ENCODE assay signal across 8 cellular contexts in the genomic region with DNA sequence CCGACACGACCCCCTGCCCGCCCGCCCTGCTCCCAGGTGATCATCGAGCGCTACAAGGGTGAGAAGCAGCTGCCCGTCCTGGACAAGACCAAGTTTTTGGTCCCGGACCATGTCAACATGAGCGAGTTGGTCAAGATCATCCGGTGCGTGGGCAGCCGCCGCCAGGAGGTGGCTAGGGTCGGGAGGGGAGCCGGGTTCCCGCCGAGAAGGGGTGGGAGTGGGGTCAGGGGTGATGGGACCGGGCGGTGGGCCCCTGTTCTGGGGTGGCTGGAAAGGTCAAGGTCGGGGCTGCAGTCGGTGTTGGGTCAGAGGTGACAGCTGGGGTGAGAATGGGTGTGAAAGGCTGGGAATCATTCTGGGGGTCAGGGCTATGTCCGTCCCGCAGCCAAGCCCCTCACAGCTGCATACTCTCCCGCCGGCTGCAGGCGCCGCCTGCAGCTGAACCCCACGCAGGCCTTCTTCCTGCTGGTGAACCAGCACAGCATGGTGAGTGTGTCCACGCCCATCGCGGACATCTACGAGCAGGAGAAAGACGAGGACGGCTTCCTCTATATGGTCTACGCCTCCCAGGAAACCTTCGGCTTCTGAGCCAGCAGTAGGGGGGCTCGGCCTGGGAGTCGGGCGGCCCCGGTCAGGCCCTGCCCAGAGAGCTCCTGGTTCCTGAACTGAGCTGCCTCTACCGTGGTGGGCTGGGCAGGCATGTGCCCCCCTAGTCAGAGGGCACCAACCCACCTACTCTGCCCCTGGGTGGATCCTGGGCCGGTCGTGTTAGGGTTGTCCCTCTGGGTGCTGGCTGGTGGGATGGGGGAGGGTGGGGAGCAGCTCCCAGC. TPM values are rescaled to one million over a fixed set of nuclear protein-coding genes. Genes with fewer than 3 reads are reported as not detected.
DNase-seq lines count a peak whose midpoint lies in the region; ATAC-seq and TF ChIP-seq lines count a peak whose summit lies in the region.

No MANE protein-coding gene starts in this region.

- peaks cover 8% of the 10 kb centered on the region for H3K4me1 ChIP-seq in CD8-positive, alpha-beta T cell (ENCODE audit: insufficient read depth, low read length)
- peaks cover 0 to 29% (median 0%) of the 10 kb centered on the region in 3 donors for H3K4me1 ChIP-seq in gastroesophageal sphincter

- no peak for DNase-seq in CD8-positive, alpha-beta T cell
- DNase-seq in activated CD8-positive, alpha-beta T cell treated with anti-CD3 and anti-CD28 coated beads, Interleukin-2, amount 10 ng/mL, durations not matched to agents 7 days and 5 days: no peak
- peak in 6 of 10 donors; percentile 26 to 90 (median 55) for DNase-seq in posterior cingulate gyrus
- DNase-seq in midbrain (lab: John Stamatoyannopoulos, UW): no peak

- no peak for TF ChIP-seq CTCF in CD8-positive, alpha-beta T cell (IDR thresholded peaks at IDR 0.05)
- TF ChIP-seq CTCF in gastroesophageal sphincter (IDR thresholded peaks at IDR 0.05): peak in 1 of 4 experiments; percentile 6

- H3K9me3 Mint-ChIP-seq in CD8-positive, alpha-beta T cell: no peaks in the 10 kb centered on the region
- no peaks in the 10 kb centered on the region for H3K9me3 Mint-ChIP-seq in activated CD8-positive, alpha-beta T cell treated with anti-CD3 and anti-CD28 coated beads, Interleukin-2, amount 10 ng/mL, durations not matched to agents 7 days and 5 days (ENCODE audit: insufficient read depth)

- no peaks in the 10 kb centered on the region for H3K36me3 ChIP-seq in CD8-positive, alpha-beta T cell (ENCODE audit: insufficient read depth, low read length)
- peaks cover 0 to 2% of the 10 kb centered on the region in 2 donors for H3K36me3 ChIP-seq in gastroesophageal sphincter

- H3K27me3 ChIP-seq in CD8-positive, alpha-beta T cell (ENCODE audit: insufficient read depth, low read length): no peaks in the 10 kb centered on the region
- no peaks in the 10 kb centered on the region for H3K27me3 ChIP-seq in gastroesophageal sphincter

- H3K4me3 ChIP-seq in CD8-positive, alpha-beta T cell (ENCODE audit: low read depth, low read length): no peak overlapping the region
- H3K4me3 ChIP-seq in gastroesophageal sphincter: peak overlapping the region; percentile 82 to 97

- no peak for ATAC-seq in CD8-positive, alpha-beta T cell
- ATAC-seq in activated CD8-positive, alpha-beta T cell treated with anti-CD3 and anti-CD28 coated beads, Interleukin-2, amount 10 ng/mL, durations not matched to agents 7 days and 5 days: no peak
- ATAC-seq in gastroesophageal sphincter (no peak), GM19035 (IDR thresholded peaks at IDR 0.05; ENCODE audit: unreplicated experiment) (no peak), GM21390 (IDR thresholded peaks at IDR 0.05; ENCODE audit: unreplicated experiment) (no peak), HG02981 (IDR thresholded peaks at IDR 0.05; ENCODE audit: unreplicated experiment) (no peak)

- H3K27me3 Mint-ChIP-seq in CD8-positive, alpha-beta T cell (ENCODE audit: low read depth): no peaks in the 10 kb centered on the region
- H3K27me3 Mint-ChIP-seq in activated CD8-positive, alpha-beta T cell treated with anti-CD3 and anti-CD28 coated beads, Interleukin-2, amount 10 ng/mL, durations not matched to agents 7 days and 5 days (ENCODE audit: low read depth): no peaks in the 10 kb centered on the region

- peak overlapping the region; percentile 73 for H3K4me3 Mint-ChIP-seq in CD8-positive, alpha-beta T cell
- H3K4me3 Mint-ChIP-seq in activated CD8-positive, alpha-beta T cell treated with anti-CD3 and anti-CD28 coated beads, Interleukin-2, amount 10 ng/mL, durations not matched to agents 7 days and 5 days: peak overlapping the region; percentile 58

- CTCF ChIA-PET in CD8-positive, alpha-beta T cell (lab: Charles Lee): interaction anchor here (1.2 to 1.4 kb wide), 2 partner anchors 9 to 247 kb away, joined by 3 read pairs; no protein-coding TSS in a partner anchor
- CTCF ChIA-PET in activated CD8-positive, alpha-beta T cell treated with anti-CD3 and anti-CD28 coated beads, Interleukin-2, amount 10 ng/mL, durations not matched to agents 7 days and 5 days (lab: Charles Lee): interaction anchor here (1.8 kb wide), 1 partner anchor 24 kb away, joined by 5 read pairs; no protein-coding TSS in a partner anchor

- WGBS in gastroesophageal sphincter (ENCODE audit: low coverage in 1 of 2), 2 donors: no CpG with 5 or more reads among the region's 43 CpGs

- H3K9me3 ChIP-seq in CD8-positive, alpha-beta T cell (ENCODE audit: low read length): no peaks in the 10 kb centered on the region
- H3K9me3 ChIP-seq in gastroesophageal sphincter: no peaks in the 10 kb centered on the region

- no peak for TF ChIP-seq EP300 in gastroesophageal sphincter (IDR thresholded peaks at IDR 0.05)

- TF ChIP-seq POLR2A in gastroesophageal sphincter (IDR thresholded peaks at IDR 0.05): no peak

- no peak overlapping the region for H3K27ac ChIP-seq in CD8-positive, alpha-beta T cell (ENCODE audit: low read depth, low read length)
- peak overlapping the region; percentile 96 to 100 (median 99) for H3K27ac ChIP-seq in gastroesophageal sphincter

- intact Hi-C loops in CD8-positive, alpha-beta T cell (cut with DNase I, micrococcal nuclease): loop anchor here in 1 of 2 experiments (2.0 kb wide), 2 partner anchors 197 to 317 kb away; a partner anchor contains a TSS
- intact Hi-C loops in posterior cingulate gyrus (cut with DNase I): no loop called here

- POLR2A ChIA-PET in CD8-positive, alpha-beta T cell (lab: Charles Lee): interaction anchor here (1.2 kb wide), 1 partner anchor 43 kb away, joined by 3 read pairs; no protein-coding TSS in a partner anchor
- POLR2A ChIA-PET in activated CD8-positive, alpha-beta T cell treated with anti-CD3 and anti-CD28 coated beads, Interleukin-2, amount 10 ng/mL, durations not matched to agents 7 days and 5 days (lab: Charles Lee): interaction anchor here (1.1 to 1.2 kb wide), 2 partner anchors 43 to 124 kb away, joined by 3 read pairs; a partner anchor contains a TSS

- peaks cover under 1% of the 10 kb centered on the region for H3K36me3 Mint-ChIP-seq in CD8-positive, alpha-beta T cell
- H3K36me3 Mint-ChIP-seq in activated CD8-positive, alpha-beta T cell treated with anti-CD3 and anti-CD28 coated beads, Interleukin-2, amount 10 ng/mL, durations not matched to agents 7 days and 5 days (ENCODE audit: low read depth): peaks cover 3% of the 10 kb centered on the region

- peak overlapping the region; percentile 88 for H3K27ac Mint-ChIP-seq in CD8-positive, alpha-beta T cell
- H3K27ac Mint-ChIP-seq in activated CD8-positive, alpha-beta T cell treated with anti-CD3 and anti-CD28 coated beads, Interleukin-2, amount 10 ng/mL, durations not matched to agents 7 days and 5 days: peak overlapping the region; percentile 64

- H3K4me1 Mint-ChIP-seq in CD8-positive, alpha-beta T cell (ENCODE audit: low read depth): peaks cover 12% of the 10 kb centered on the region
- H3K4me1 Mint-ChIP-seq in activated CD8-positive, alpha-beta T cell treated with anti-CD3 and anti-CD28 coated beads, Interleukin-2, amount 10 ng/mL, durations not matched to agents 7 days and 5 days (ENCODE audit: low read depth): peaks cover 16% of the 10 kb centered on the region

RNA-seq across cellular contexts. Expression of a gene that starts 1.0 kb away (rescaled TPM):
- total RNA-seq in CD8-positive, alpha-beta T cell: 10 to 100 TPM; 19.4 to 22.4 TPM
- 1 to 10 TPM; 1.4 to 1.6 TPM for total RNA-seq in activated CD8-positive, alpha-beta T cell treated with anti-CD3 and anti-CD28 coated beads, Interleukin-2, amount 10 ng/mL, durations not matched to agents 7 days and 5 days
- total RNA-seq in gastroesophageal sphincter: 100 to 1,000 TPM in 3 of 4 donors, 10 to 100 TPM in 1; 96.0 to 134 (median 115) TPM

RNA-seq across cellular contexts. Expression of a gene that starts 43.3 kb away (rescaled TPM):
- total RNA-seq in CD8-positive, alpha-beta T cell: 10 to 100 TPM; 34.9 to 38.0 TPM
- total RNA-seq in activated CD8-positive, alpha-beta T cell treated with anti-CD3 and anti-CD28 coated beads, Interleukin-2, amount 10 ng/mL, durations not matched to agents 7 days and 5 days: 100 to 1,000 TPM in 1 of 2 experiments, 10 to 100 TPM in 1; 91.9 to 103 TPM
- 100 to 1,000 TPM; 158 to 258 (median 209) TPM for total RNA-seq in gastroesophageal sphincter

Comparison
In these comparisons a context has a peak if more than half of its experiments do, and no peak if none do; other contexts are left out.
1. DNase-seq: peak in posterior cingulate gyrus (6 of 10); none in CD8-positive, alpha-beta T cell (0 of 7), activated CD8-positive, alpha-beta T cell treated with anti-CD3 and anti-CD28 coated beads, Interleukin-2, amount 10 ng/mL, durations not matched to agents 7 days and 5 days (single experiment) and midbrain (single experiment).
2. RNA of a gene that starts 1.0 kb away (total RNA-seq): 96.0 to 134 TPM in gastroesophageal sphincter and 19.4 to 22.4 TPM in CD8-positive, alpha-beta T cell; 1.4 to 1.6 TPM in activated CD8-positive, alpha-beta T cell treated with anti-CD3 and anti-CD28 coated beads, Interleukin-2, amount 10 ng/mL, durations not matched to agents 7 days and 5 days; every median in the first group is over 4 times any median in the second.